Comparison of ENCODE assay signal across 8 cellular contexts in genomic region chr14:50232276-50232642, GRCh38. TPM values are rescaled to one million over a fixed set of nuclear protein-coding genes. Genes with fewer than 3 reads are reported as not detected.
A peak's percentile ranks its signal among the peaks of the same experiment; 100 is the strongest.
DNase-seq lines count a peak whose midpoint lies in the region; ATAC-seq and TF ChIP-seq lines count a peak whose summit lies in the region.

No MANE protein-coding gene starts in this region.

- CTCF ChIA-PET in T-cell (lab: Charles Lee) = interaction anchor here (0.5 kb wide), 2 partner anchors 51 to 628 kb away, joined by 3 to 4 read pairs; no protein-coding TSS in a partner anchor

- peaks cover 8 to 48% (median 13%) of the 10 kb centered on the region in 3 donors for H3K4me1 ChIP-seq in gastroesophageal sphincter

- peaks cover 7% of the 10 kb centered on the region for H3K36me3 Mint-ChIP-seq in T-cell

- no peak for TF ChIP-seq CTCF in GM12875 (IDR thresholded peaks at IDR 0.05; ENCODE audit: borderline replicate concordance, insufficient read depth, low read depth, low read length)
- no peak for TF ChIP-seq CTCF in gastroesophageal sphincter (IDR thresholded peaks at IDR 0.05)
- no peak for TF ChIP-seq CTCF in retinal pigment epithelial cell (conservative IDR thresholded peaks at IDR 0.05; ENCODE audit: low read depth, low read length)

- peak overlapping the region; percentile 97 to 99 (median 97) for H3K27ac ChIP-seq in gastroesophageal sphincter

- no peaks in the 10 kb centered on the region for H3K36me3 ChIP-seq in gastroesophageal sphincter

- 33 to 38% methylated on average over 10 to 11 of the region's 13 CpGs for WGBS in gastroesophageal sphincter (ENCODE audit: low coverage in 1 of 2), 2 donors

- no peaks in the 10 kb centered on the region for H3K9me3 ChIP-seq in gastroesophageal sphincter

- peak overlapping the region; percentile 78 to 85 (median 79) for H3K4me3 Mint-ChIP-seq in T-cell

- no peaks in the 10 kb centered on the region for H3K9me3 Mint-ChIP-seq in T-cell

- no peak for TF ChIP-seq POLR2A in gastroesophageal sphincter (IDR thresholded peaks at IDR 0.05)

- peak overlapping the region; percentile 85 for H3K4me3 ChIP-seq in GM12875 (ENCODE audit: low read depth, low read length)
- H3K4me3 ChIP-seq in gastroesophageal sphincter = peak overlapping the region; percentile 86 to 94
- H3K4me3 ChIP-seq in retinal pigment epithelial cell (ENCODE audit: low read length) = peak overlapping the region; percentile 86

- POLR2A ChIA-PET in T-cell (lab: Charles Lee) = interaction anchor here (0.6 kb wide), 4 partner anchors 11 to 187 kb away, joined by 3 to 5 read pairs (median 3); no protein-coding TSS in a partner anchor

- peak overlapping the region; percentile 76 to 87 for H3K27ac Mint-ChIP-seq in T-cell

- DNase-seq in T-cell = no peak
- DNase-seq in retinal pigment epithelial cell (ENCODE audit: low read depth) = no peak
- no peak for DNase-seq in SW 1271 (lab: John Stamatoyannopoulos, UW)
- no peak for DNase-seq in OCI-M2 (lab: John Stamatoyannopoulos, UW; ENCODE audit: unreplicated experiment)
- DNase-seq in NCI-H2107 treated with DMSO at 0.1 percent for 48 hours (lab: John Stamatoyannopoulos, UW; ENCODE audit: unreplicated experiment) = no peak

- no peak for TF ChIP-seq EP300 in gastroesophageal sphincter (IDR thresholded peaks at IDR 0.05)

- H3K4me1 Mint-ChIP-seq in T-cell = peaks cover 30 to 46% (median 36%) of the 10 kb centered on the region in 3 donors

- H3K27me3 ChIP-seq in gastroesophageal sphincter = no peaks in the 10 kb centered on the region

- no peaks in the 10 kb centered on the region for H3K27me3 Mint-ChIP-seq in T-cell

- ATAC-seq in T-cell (replicated peaks in 1 of 4) = no peak
- ATAC-seq in gastroesophageal sphincter = no peak
- no peak for ATAC-seq in GM19351 (IDR thresholded peaks at IDR 0.05; ENCODE audit: unreplicated experiment)

RNA-seq across cellular contexts. Expression of gene SOS2, which starts 0.9 kb away (rescaled TPM):
- total RNA-seq in T-cell = 10 to 100 TPM; 37.1 to 44.6 (median 40.2) TPM
- total RNA-seq in gastroesophageal sphincter = 10 to 100 TPM; 39.7 to 58.8 (median 50.6) TPM
